25 cellular contexts compared by ENCODE assay signal in the genomic region with DNA sequence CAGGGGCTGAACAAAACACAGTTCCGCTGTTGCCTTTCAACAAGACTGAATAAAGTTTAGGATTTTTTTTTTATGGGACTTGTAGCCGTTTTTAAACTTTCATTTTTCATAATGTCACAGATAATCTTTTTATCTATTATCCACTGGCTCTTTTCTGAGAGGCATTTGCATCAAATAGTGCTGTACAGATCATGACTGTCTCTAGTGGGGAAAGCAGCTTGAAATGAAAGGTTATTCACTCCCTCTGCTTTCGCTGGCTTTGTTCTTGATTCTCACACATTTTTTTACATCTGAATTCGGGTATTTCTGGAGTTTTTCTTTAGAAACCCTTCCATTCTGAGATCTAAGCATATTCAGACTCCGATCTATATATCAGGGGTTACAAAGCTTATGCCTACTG.
A peak's percentile ranks its signal among the peaks of the same experiment; 100 is the strongest.
DNase-seq lines count a peak whose midpoint lies in the region; ATAC-seq and TF ChIP-seq lines count a peak whose summit lies in the region.
"Had no signal": no experiment of that assay in that cellular context is flagged by ENCODE, and none has a peak within 500 bp of the region (broad histone marks: within the 10 kb centered on the region; RNA-seq: fewer than 3 reads in every experiment).

No MANE protein-coding gene starts in this region.

- H4K20me1 ChIP-seq in neural cell (ENCODE audit: insufficient read depth), result no peaks in the 10 kb centered on the region

- TF ChIP-seq EP300 in neural cell (conservative IDR thresholded peaks at IDR 0.05; ENCODE audit: poor library complexity, severe bottlenecking), result no peak

- peak; percentile 46 for DNase-seq in NCI-H69 (lab: John Stamatoyannopoulos, UW)
- no peak for DNase-seq in chondrocyte (ENCODE audit: low spot score)
- no peak for DNase-seq in activated CD4-positive, alpha-beta memory T cell treated with anti-CD3 and anti-CD28 coated beads for 36 hours
- DNase-seq: BE2C; CD8-positive, alpha-beta memory T cell; DMS 273 treated with DMSO at 0.1 percent for 48 hours; DMS79 treated with DMSO at 0.1 percent for 48 hours; GF-D8; GM23248; H9; MV-4-11; NCI-H1105 treated with DMSO at 0.1 percent for 48 hours; NCI-H146; NCI-H2029; NCI-H446 treated with DMSO at 0.1 percent for 48 hours; NCI-H526; PC-9; SJCRH30 had no signal

- H3F3A ChIP-seq in neural cell (ENCODE audit: insufficient read depth, low read length, poor library complexity, severe bottlenecking), result peaks cover 7% of the 10 kb centered on the region

- H3K27ac ChIP-seq in neural cell (ENCODE audit: low read length), result peak overlapping the region; percentile 78
- H3K27ac ChIP-seq: GM23248, PC-9, SJCRH30 had no signal

- no peak overlapping the region for H3K4me3 Mint-ChIP-seq in chondrocyte (ENCODE audit: unreplicated experiment)
- H3K4me3 Mint-ChIP-seq in activated CD4-positive, alpha-beta memory T cell treated with anti-CD3 and anti-CD28 coated beads for 36 hours, result no peak overlapping the region
- H3K4me3 Mint-ChIP-seq: CD14-positive monocyte had no signal

- peaks cover 21% of the 10 kb centered on the region for H3K79me2 ChIP-seq in neural cell (replicated peaks; ENCODE audit: insufficient read depth, low read length)

- H3K27me3 ChIP-seq in neural cell (ENCODE audit: insufficient read depth, low read depth, low read length), result no peaks in the 10 kb centered on the region
- H3K27me3 ChIP-seq: BE2C, SJCRH30 had no signal

- H3K36me3 Mint-ChIP-seq in chondrocyte (ENCODE audit: low read depth), result no peaks in the 10 kb centered on the region
- no peaks in the 10 kb centered on the region for H3K36me3 Mint-ChIP-seq in activated CD4-positive, alpha-beta memory T cell treated with anti-CD3 and anti-CD28 coated beads for 36 hours
- H3K36me3 Mint-ChIP-seq: CD14-positive monocyte; CD8-positive, alpha-beta memory T cell had no signal

- H3K9me3 Mint-ChIP-seq in chondrocyte (ENCODE audit: low read depth), result no peaks in the 10 kb centered on the region
- no peaks in the 10 kb centered on the region for H3K9me3 Mint-ChIP-seq in activated CD4-positive, alpha-beta memory T cell treated with anti-CD3 and anti-CD28 coated beads for 36 hours
- H3K9me3 Mint-ChIP-seq: CD14-positive monocyte; CD8-positive, alpha-beta memory T cell; H9 had no signal

- no peaks in the 10 kb centered on the region for H3K9me2 ChIP-seq in neural cell (ENCODE audit: insufficient read depth, low read length)

- POLR2A ChIA-PET in activated CD4-positive, alpha-beta memory T cell treated with anti-CD3 and anti-CD28 coated beads for 36 hours (lab: Charles Lee), result no interaction called here

- no peaks in the 10 kb centered on the region for H3K9me3 ChIP-seq in neural cell (ENCODE audit: low read length)
- H3K9me3 ChIP-seq: BE2C, SJCRH30 had no signal

- H3K27me3 Mint-ChIP-seq in chondrocyte (ENCODE audit: low read depth), result no peaks in the 10 kb centered on the region
- peaks cover 4% of the 10 kb centered on the region for H3K27me3 Mint-ChIP-seq in activated CD4-positive, alpha-beta memory T cell treated with anti-CD3 and anti-CD28 coated beads for 36 hours

- ATAC-seq in GM21381 (IDR thresholded peaks at IDR 0.05; ENCODE audit: unreplicated experiment) (no peak), GM21723 (IDR thresholded peaks at IDR 0.05; ENCODE audit: unreplicated experiment) (no peak), HG02852 (IDR thresholded peaks at IDR 0.05; ENCODE audit: unreplicated experiment) (no peak)
- ATAC-seq: K562, Right ventricle myocardium inferior had no signal

- peak; percentile 16 for TF ChIP-seq CTCF in chondrocyte (IDR thresholded peaks at IDR 0.05)
- peak; percentile 72 for TF ChIP-seq CTCF in neural cell (IDR thresholded peaks at IDR 0.05; ENCODE audit: poor library complexity, severe bottlenecking)

- H3K27ac Mint-ChIP-seq in chondrocyte (ENCODE audit: unreplicated experiment), result no peak overlapping the region
- no peak overlapping the region for H3K27ac Mint-ChIP-seq in activated CD4-positive, alpha-beta memory T cell treated with anti-CD3 and anti-CD28 coated beads for 36 hours

- H2AFZ ChIP-seq in neural cell (ENCODE audit: low read depth, low read length), result no peak overlapping the region
- H2AFZ ChIP-seq: GM23248, PC-9 had no signal

- peaks cover 31% of the 10 kb centered on the region for H3K4me1 Mint-ChIP-seq in chondrocyte (ENCODE audit: low read depth)
- H3K4me1 Mint-ChIP-seq in activated CD4-positive, alpha-beta memory T cell treated with anti-CD3 and anti-CD28 coated beads for 36 hours (ENCODE audit: low read depth), result no peaks in the 10 kb centered on the region
- H3K4me1 Mint-ChIP-seq: CD14-positive monocyte had no signal

- peak overlapping the region; percentile 8 for H3K4me2 ChIP-seq in neural cell (ENCODE audit: low read length)
- H3K4me2 ChIP-seq: PC-9 had no signal

- H3K4me3 ChIP-seq in neural cell (ENCODE audit: low read length), result peak overlapping the region; percentile 44
- H3K4me3 ChIP-seq: GM23248, K562, PC-9, SJCRH30 had no signal

- peak overlapping the region; percentile 55 for H3K9ac ChIP-seq in neural cell (ENCODE audit: low read length)
- H3K9ac ChIP-seq: GM23248 had no signal

- H3K36me3 ChIP-seq in neural cell (ENCODE audit: insufficient read depth, low read length), result no peaks in the 10 kb centered on the region
- H3K36me3 ChIP-seq: BE2C, SJCRH30 had no signal

- CTCF ChIA-PET in activated CD4-positive, alpha-beta memory T cell treated with anti-CD3 and anti-CD28 coated beads for 36 hours (lab: Charles Lee), result no interaction called here

- intact Hi-C loops in activated CD4-positive, alpha-beta memory T cell treated with anti-CD3 and anti-CD28 coated beads for 36 hours (cut with micrococcal nuclease), result no loop called here

- peak; percentile 76 for TF ChIP-seq RAD21 in neural cell (conservative IDR thresholded peaks at IDR 0.05)

TF ChIP-seq in neural cell, 6 proteins besides CTCF, POLR2A, EP300 and RAD21:
- TF ChIP-seq, protein P1, sequence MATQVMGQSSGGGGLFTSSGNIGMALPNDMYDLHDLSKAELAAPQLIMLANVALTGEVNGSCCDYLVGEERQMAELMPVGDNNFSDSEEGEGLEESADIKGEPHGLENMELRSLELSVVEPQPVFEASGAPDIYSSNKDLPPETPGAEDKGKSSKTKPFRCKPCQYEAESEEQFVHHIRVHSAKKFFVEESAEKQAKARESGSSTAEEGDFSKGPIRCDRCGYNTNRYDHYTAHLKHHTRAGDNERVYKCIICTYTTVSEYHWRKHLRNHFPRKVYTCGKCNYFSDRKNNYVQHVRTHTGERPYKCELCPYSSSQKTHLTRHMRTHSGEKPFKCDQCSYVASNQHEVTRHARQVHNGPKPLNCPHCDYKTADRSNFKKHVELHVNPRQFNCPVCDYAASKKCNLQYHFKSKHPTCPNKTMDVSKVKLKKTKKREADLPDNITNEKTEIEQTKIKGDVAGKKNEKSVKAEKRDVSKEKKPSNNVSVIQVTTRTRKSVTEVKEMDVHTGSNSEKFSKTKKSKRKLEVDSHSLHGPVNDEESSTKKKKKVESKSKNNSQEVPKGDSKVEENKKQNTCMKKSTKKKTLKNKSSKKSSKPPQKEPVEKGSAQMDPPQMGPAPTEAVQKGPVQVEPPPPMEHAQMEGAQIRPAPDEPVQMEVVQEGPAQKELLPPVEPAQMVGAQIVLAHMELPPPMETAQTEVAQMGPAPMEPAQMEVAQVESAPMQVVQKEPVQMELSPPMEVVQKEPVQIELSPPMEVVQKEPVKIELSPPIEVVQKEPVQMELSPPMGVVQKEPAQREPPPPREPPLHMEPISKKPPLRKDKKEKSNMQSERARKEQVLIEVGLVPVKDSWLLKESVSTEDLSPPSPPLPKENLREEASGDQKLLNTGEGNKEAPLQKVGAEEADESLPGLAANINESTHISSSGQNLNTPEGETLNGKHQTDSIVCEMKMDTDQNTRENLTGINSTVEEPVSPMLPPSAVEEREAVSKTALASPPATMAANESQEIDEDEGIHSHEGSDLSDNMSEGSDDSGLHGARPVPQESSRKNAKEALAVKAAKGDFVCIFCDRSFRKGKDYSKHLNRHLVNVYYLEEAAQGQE (IDR thresholded peaks at IDR 0.05; ENCODE audit: borderline replicate concordance), result no peak
- TF ChIP-seq EZH2 (IDR thresholded peaks at IDR 0.05; ENCODE audit: borderline replicate concordance, insufficient read depth, low read length, poor library complexity, severe bottlenecking) (no peak), SMC3 (conservative IDR thresholded peaks at IDR 0.05; ENCODE audit: poor library complexity) (peak; percentile 65)
